In the genomic region with DNA sequence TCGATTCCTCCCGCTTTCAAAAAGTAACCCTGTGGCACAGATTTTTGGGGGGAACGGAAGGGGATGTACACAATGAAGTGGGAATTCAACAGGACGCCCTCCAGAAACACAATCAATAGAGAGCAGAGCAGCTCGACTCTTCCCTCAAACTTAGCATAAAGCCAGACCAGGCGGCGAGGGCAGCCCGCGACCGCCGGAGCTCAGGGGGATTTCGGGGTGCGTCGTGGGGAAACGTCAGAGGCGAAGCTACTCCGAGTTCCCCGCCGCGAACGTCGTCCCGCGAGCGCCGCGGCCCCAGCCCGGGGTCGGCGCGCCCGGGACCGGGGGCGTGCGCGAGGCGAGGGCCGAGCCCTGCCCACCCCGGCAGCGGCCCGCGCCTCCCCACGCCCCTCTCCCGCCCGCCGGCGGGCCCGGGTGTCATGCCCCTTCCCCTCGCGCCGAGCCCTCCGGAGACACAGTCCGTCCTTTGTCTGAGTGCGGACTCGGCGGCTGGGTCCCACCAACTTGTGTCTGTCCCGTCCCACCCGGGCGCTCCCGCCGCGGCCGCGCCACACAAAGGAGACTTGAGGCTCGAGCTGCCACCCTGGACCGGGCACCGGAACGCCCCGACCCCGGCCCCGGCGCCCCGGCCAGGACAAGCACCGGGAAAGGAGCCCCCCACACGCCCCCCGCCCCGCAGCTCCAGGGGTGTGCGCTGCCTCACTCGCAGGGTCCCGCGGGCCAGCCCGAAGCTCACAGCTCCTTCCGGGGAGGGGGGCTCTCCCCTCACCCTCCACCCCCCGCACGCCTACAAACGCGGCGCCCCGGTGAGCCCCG, we compare ENCODE assay signal across 8 cellular contexts. TPM values are rescaled to one million over a fixed set of nuclear protein-coding genes. Genes with fewer than 3 reads are reported as not detected.
DNase-seq lines count a peak whose midpoint lies in the region; ATAC-seq and TF ChIP-seq lines count a peak whose summit lies in the region.

No MANE protein-coding gene starts in this region.

- no peaks in the 10 kb centered on the region for H3K36me3 ChIP-seq in PC-3 (ENCODE audit: low read depth, low read length)
- H3K36me3 ChIP-seq in thyroid gland: no peaks in the 10 kb centered on the region

- TF ChIP-seq POLR2A in thyroid gland (IDR thresholded peaks at IDR 0.05): no peak

- H3K9me3 ChIP-seq in PC-3 (ENCODE audit: low read length) (no peaks in the 10 kb centered on the region), thyroid gland (no peaks in the 10 kb centered on the region)

- peaks cover 61% of the 10 kb centered on the region for H3K79me2 ChIP-seq in PC-3 (ENCODE audit: low read length)

- H3K27me3 Mint-ChIP-seq in glutamatergic neuron (ENCODE audit: unreplicated experiment): peaks cover 5% of the 10 kb centered on the region
- no peaks in the 10 kb centered on the region for H3K27me3 Mint-ChIP-seq in osteocyte (ENCODE audit: unreplicated experiment)

- H3K4me3 ChIP-seq in PC-3 (ENCODE audit: low read length) (peak overlapping the region; percentile 80), thyroid gland (replicated peaks in 1 of 3) (peak overlapping the region; percentile 33 to 95 (median 54))

- CTCF ChIA-PET in PC-3 (lab: Charles Lee): interaction anchor here (0.7 to 1.1 kb wide), 2 partner anchors 58 kb away, joined by 6 to 14 read pairs; no protein-coding TSS in a partner anchor

- no TSS peak for BruUV-seq in PC-3 (replicated peaks; lab: Mats Ljungman, UMichigan)

- no peaks in the 10 kb centered on the region for H3K9me2 ChIP-seq in PC-3 (replicated peaks; ENCODE audit: low read length)

- peak overlapping the region; percentile 96 for H3K9ac ChIP-seq in PC-3 (ENCODE audit: low read length)

- intact Hi-C loops in PC-3 (cut with micrococcal nuclease) (loop anchor here (1.0 to 5.0 kb wide), 5 partner anchors 27 to 181 kb away; no protein-coding TSS in a partner anchor), thyroid gland (cut with DNase I) (loop anchor here (10.0 kb wide), 2 partner anchors 61 to 189 kb away; partner anchors contain the start of gene CUL1)

- ATAC-seq in HG02973 (IDR thresholded peaks at IDR 0.05; ENCODE audit: unreplicated experiment) (peak; percentile 31), PC-3 (peak; percentile 26)

- peak overlapping the region; percentile 83 for H3K4me2 ChIP-seq in PC-3 (ENCODE audit: low read length)

- 0% methylated on average over 7 to 31 of the region's 90 CpGs for whole genome bisulfite sequencing in thyroid gland, 2 donors

- H3K9me3 Mint-ChIP-seq in glutamatergic neuron (ENCODE audit: unreplicated experiment) (peaks cover 11% of the 10 kb centered on the region), osteocyte (ENCODE audit: unreplicated experiment) (no peaks in the 10 kb centered on the region)

- H3K4me3 Mint-ChIP-seq in glutamatergic neuron (ENCODE audit: unreplicated experiment): peak overlapping the region; percentile 97
- H3K4me3 Mint-ChIP-seq in osteocyte (ENCODE audit: unreplicated experiment): peak overlapping the region; percentile 90

- TF ChIP-seq CTCF in PC-3 (conservative IDR thresholded peaks at IDR 0.05; ENCODE audit: low read depth, low read length) (no peak), glutamatergic neuron (IDR thresholded peaks at IDR 0.05; ENCODE audit: partially characterized antibody, unreplicated experiment) (no peak), osteocyte (IDR thresholded peaks at IDR 0.05) (no peak), thyroid gland (IDR thresholded peaks at IDR 0.05) (no peak)

- no peak overlapping the region for H3K27ac ChIP-seq in PC-3 (ENCODE audit: low read length)
- H3K27ac ChIP-seq in thyroid gland: peak overlapping the region in 2 of 3 donors; percentile 27 to 51

- POLR2A ChIA-PET in PC-3 (lab: Charles Lee; ENCODE audit: unreplicated experiment): interaction anchor here (0.6 kb wide), 2 partner anchors 56 to 71 kb away, joined by 4 read pairs; no protein-coding TSS in a partner anchor

- no peaks in the 10 kb centered on the region for H3F3A ChIP-seq in PC-3 (ENCODE audit: low read length, unreplicated experiment)

- H4K20me1 ChIP-seq in PC-3 (ENCODE audit: low read length): peaks cover 30% of the 10 kb centered on the region

- no peaks in the 10 kb centered on the region for H3K27me3 ChIP-seq in PC-3 (ENCODE audit: low read length)
- no peaks in the 10 kb centered on the region for H3K27me3 ChIP-seq in thyroid gland

- H2AFZ ChIP-seq in PC-3 (ENCODE audit: low read length): peak overlapping the region; percentile 65

- DNase-seq in NCI-H2227 (lab: John Stamatoyannopoulos, UW; ENCODE audit: unreplicated experiment): peak; percentile 68
- no peak for DNase-seq in NCI-H2227 treated with DMSO at 0.1 percent for 48 hours (lab: John Stamatoyannopoulos, UW)
- DNase-seq in PC-3: peak; percentile 3
- DNase-seq in activated gamma-delta T cell treated with Interleukin-2 at 50 U/mL for 16 hours: peak; percentile 46
- DNase-seq in glutamatergic neuron: peak; percentile 64
- DNase-seq in osteocyte (ENCODE audit: extremely low spot score, unreplicated experiment): peak; percentile 85
- DNase-seq in thyroid gland: peak; percentile 26 to 41

- H3K27ac Mint-ChIP-seq in glutamatergic neuron (ENCODE audit: unreplicated experiment) (peak overlapping the region; percentile 95), osteocyte (ENCODE audit: unreplicated experiment) (peak overlapping the region; percentile 87)

- H3K4me1 ChIP-seq in PC-3 (ENCODE audit: insufficient read depth, low read length): peaks cover 20% of the 10 kb centered on the region
- H3K4me1 ChIP-seq in thyroid gland: peaks cover 0 to 3% of the 10 kb centered on the region in 2 donors

- H3K36me3 Mint-ChIP-seq in glutamatergic neuron (ENCODE audit: unreplicated experiment): no peaks in the 10 kb centered on the region
- H3K36me3 Mint-ChIP-seq in osteocyte (ENCODE audit: unreplicated experiment): no peaks in the 10 kb centered on the region

- H3K4me1 Mint-ChIP-seq in glutamatergic neuron (ENCODE audit: low read depth, unreplicated experiment) (peaks cover 6% of the 10 kb centered on the region), osteocyte (ENCODE audit: unreplicated experiment) (peaks cover 26% of the 10 kb centered on the region)

RNA-seq across cellular contexts. Expression of gene EZH2, which starts 0.7 kb away (rescaled TPM):
- total RNA-seq in PC-3 (2014; rRNA removed): 18.9 and 30.5 TPM in 2 replicates
- 314 TPM for total RNA-seq in glutamatergic neuron (ENCODE audit: unreplicated experiment)
- total RNA-seq in osteocyte: 13.0 and 14.9 TPM in 2 replicates
- 1 to 10 TPM in 1 of 4 donors, under 1 TPM in 3; 0.75 to 1.1 (median 0.86) TPM for total RNA-seq in thyroid gland
